8 cellular contexts compared by ENCODE assay signal in genomic region chr11:69048718-69049489, GRCh38. TPM values are rescaled to one million over a fixed set of nuclear protein-coding genes. Genes with fewer than 3 reads are reported as not detected.
A peak's percentile ranks its signal among the peaks of the same experiment; 100 is the strongest.
DNase-seq lines count a peak whose midpoint lies in the region; ATAC-seq and TF ChIP-seq lines count a peak whose summit lies in the region.

Gene TPCN2 (plus strand): TSS chr11:69048932. CDS start chr11:69048998, 66 bp downstream.

- H3K27ac ChIP-seq in liver (ENCODE audit: low read depth in 1 of 2, low read length in 2 of 2): peak within 1 kb of the TSS; percentile 67 to 89

- H3K36me3 Mint-ChIP-seq in CD14-positive monocyte: peaks cover 15 to 29% of the 10 kb centered on the region in 2 donors

- H3K27me3 Mint-ChIP-seq in CD14-positive monocyte (ENCODE audit: low read depth in 3 of 3): peaks cover 0 to 5% (median 2%) of the 10 kb centered on the region in 3 donors

- H3K4me1 ChIP-seq in liver (ENCODE audit: control insufficient read depth in 4 of 4, insufficient read depth in 4 of 4, low read length in 3 of 4): peaks cover 24 to 52% (median 43%) of the 10 kb centered on the region in 4 donors

- WGBS in liver: under 1% methylated on average over 76 of the region's 76 CpGs

- no peak for TF ChIP-seq CTCF in CD14-positive monocyte (IDR thresholded peaks at IDR 0.05)
- no peak for TF ChIP-seq CTCF in liver (IDR thresholded peaks at IDR 0.05; ENCODE audit: low read depth, low read length, missing input control)

- peak within 1 kb of the TSS; percentile 81 to 88 for H3K4me3 Mint-ChIP-seq in CD14-positive monocyte

- H3K9me3 Mint-ChIP-seq in CD14-positive monocyte: peaks cover 0 to 2% (median 0%) of the 10 kb centered on the region in 7 donors

- peak within 1 kb of the TSS; percentile 55 to 92 (median 80) for H3K4me3 ChIP-seq in liver (ENCODE audit: low read depth in 1 of 3, low read length in 3 of 3)

- intact Hi-C loops in CD14-positive monocyte (cut with micrococcal nuclease): loop anchor here (1.0 to 10.0 kb wide), 3 partner anchors 31 to 246 kb away; partner anchors contain the start of gene MYEOV (in 1 of the 2)

- peak within 1 kb of the TSS; percentile 89 to 96 (median 94) for H3K27ac Mint-ChIP-seq in CD14-positive monocyte

- DNase-seq in CD14-positive monocyte (ENCODE audit: low spot score) (peak; percentile 94), NCI-H774 (lab: John Stamatoyannopoulos, UW) (peak; percentile 94), dermis blood vessel endothelial cell (peak; percentile 95)
- peak; percentile 85 to 86 for DNase-seq in activated CD4-positive, alpha-beta T cell treated with anti-CD3 and anti-CD28 coated beads, Interleukin-2, amount 50 U/mL, for 4 hours
- peak; percentile 90 for DNase-seq in stimulated activated CD4-positive, alpha-beta T cell treated with anti-CD3 and anti-CD28 coated beads, Interleukin-4, amount 100 ng/mL, for 1 hour

- peaks cover 72% of the 10 kb centered on the region for H3K4me1 Mint-ChIP-seq in CD14-positive monocyte

- no peaks in the 10 kb centered on the region for H3K36me3 ChIP-seq in liver (ENCODE audit: control insufficient read depth in 4 of 4, insufficient read depth in 3 of 4, low read depth in 1 of 4, low read length in 3 of 4)

- ATAC-seq in GM19395 (IDR thresholded peaks at IDR 0.05; ENCODE audit: unreplicated experiment): peak; percentile 84
- ATAC-seq in HG03571 (IDR thresholded peaks at IDR 0.05; ENCODE audit: unreplicated experiment): peak; percentile 82

- TF ChIP-seq RAD21 in liver (IDR thresholded peaks at IDR 0.05): peak in 1 of 2 donors; percentile 60

- no peaks in the 10 kb centered on the region for H3K9me3 ChIP-seq in liver (ENCODE audit: control insufficient read depth in 4 of 4, low read length in 3 of 4)

- H3K27me3 ChIP-seq in liver (ENCODE audit: control insufficient read depth in 4 of 4, insufficient read depth in 4 of 4, low read length in 3 of 4): no peaks in the 10 kb centered on the region

- H3K9ac ChIP-seq in liver (ENCODE audit: low read depth in 1 of 2, low read length in 2 of 2): peak within 1 kb of the TSS; percentile 70 to 75

TF ChIP-seq in liver, 16 proteins besides CTCF, POLR2A, EP300 and RAD21:
- no peak for TF ChIP-seq GABPA (IDR thresholded peaks at IDR 0.05 in 1 of 2, conservative IDR thresholded peaks at IDR 0.05 in 1 of 2)
- no peak for TF ChIP-seq TAF1 (conservative IDR thresholded peaks at IDR 0.05)
- no peak for TF ChIP-seq JUND (IDR thresholded peaks at IDR 0.05)
- TF ChIP-seq HNF4G (IDR thresholded peaks at IDR 0.05): no peak
- peak; percentile 41 for TF ChIP-seq YY1 (IDR thresholded peaks at IDR 0.05)
- TF ChIP-seq MAX (IDR thresholded peaks at IDR 0.05): no peak
- TF ChIP-seq NR2F2 (IDR thresholded peaks at IDR 0.05): no peak
- TF ChIP-seq SP1 (IDR thresholded peaks at IDR 0.05): peak; percentile 71
- TF ChIP-seq RXRA (IDR thresholded peaks at IDR 0.05): peak in 1 of 2 donors; percentile 24
- TF ChIP-seq ATF3 (IDR thresholded peaks at IDR 0.05): no peak
- peak; percentile 9 to 10 for TF ChIP-seq HNF4A (conservative IDR thresholded peaks at IDR 0.05)
- no peak for TF ChIP-seq ZBTB33 (IDR thresholded peaks at IDR 0.05)
TF ChIP-seq in liver: peak in this region for 4.

RNA-seq across cellular contexts. Expression of gene TPCN2, which starts in this region (rescaled TPM):
- polyA plus RNA-seq in CD14-positive monocyte: 10 to 100 TPM; 29.3 to 31.5 TPM
- 13.8 and 14.3 TPM in 2 replicates for total RNA-seq in dermis blood vessel endothelial cell
- total RNA-seq in liver: 10 to 100 TPM; 15.2 to 20.8 TPM
- 1 to 10 TPM; 6.4 to 9.0 TPM for polyA plus RNA-seq in liver

Comparison
In these comparisons a context has a peak if more than half of its experiments do, and no peak if none do; other contexts are left out.
1. Peak in every context shown above with its lines: DNase-seq, ATAC-seq, H3K4me3 ChIP-seq and H3K27ac ChIP-seq.